16 cellular contexts compared by ENCODE assay signal in the genomic region with DNA sequence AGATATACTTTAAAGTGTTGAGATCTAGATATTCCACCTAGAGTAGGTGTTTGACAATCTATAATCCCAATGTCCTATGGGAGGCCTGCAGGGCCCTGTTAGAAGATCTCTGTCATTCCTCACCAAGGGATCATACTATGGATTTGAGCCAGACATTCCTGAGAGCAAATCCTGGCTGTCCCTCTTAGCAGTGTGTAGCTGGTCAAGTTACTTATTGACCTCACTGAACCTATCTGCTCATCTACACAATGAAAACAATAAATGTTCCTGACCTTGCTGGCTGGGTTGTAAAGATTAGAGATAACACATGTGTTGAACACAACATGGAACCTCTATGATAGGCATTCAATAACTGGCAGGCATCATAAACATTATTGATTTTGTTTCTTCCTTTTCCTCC.
DNase-seq lines count a peak whose midpoint lies in the region; ATAC-seq, FAIRE-seq and TF ChIP-seq lines count a peak whose summit lies in the region.
"Had no signal": no experiment of that assay in that cellular context is flagged by ENCODE, and none has a peak within 500 bp of the region (broad histone marks: within the 10 kb centered on the region; RNA-seq: fewer than 3 reads in every experiment).

No MANE protein-coding gene starts in this region.

- no peak overlapping the region for H3K9ac ChIP-seq in PC-3 (ENCODE audit: low read length)
- H3K9ac ChIP-seq: KMS-11 had no signal

- no peaks in the 10 kb centered on the region for H4K20me1 ChIP-seq in PC-3 (ENCODE audit: low read length)

- H3K4me3 Mint-ChIP-seq in T-cell, result no peak overlapping the region
- H3K4me3 Mint-ChIP-seq: CD4-positive, CD25-positive, alpha-beta regulatory T cell; GM23338 had no signal

- no peak for TF ChIP-seq POLR2A in H54 (IDR thresholded peaks at IDR 0.05; ENCODE audit: low read depth, low read length)

- H3K4me3 ChIP-seq in PC-3 (ENCODE audit: low read length), result no peak overlapping the region
- no peak overlapping the region for H3K4me3 ChIP-seq in kidney epithelial cell (ENCODE audit: low read depth, low read length)
- H3K4me3 ChIP-seq: GM23338 had no signal

- H3K79me2 ChIP-seq in PC-3 (ENCODE audit: low read length), result no peaks in the 10 kb centered on the region

- no peak overlapping the region for H3K27ac Mint-ChIP-seq in T-cell
- H3K27ac Mint-ChIP-seq: CD4-positive, CD25-positive, alpha-beta regulatory T cell; GM23338 had no signal

- H3F3A ChIP-seq in PC-3 (ENCODE audit: low read length, unreplicated experiment), result no peaks in the 10 kb centered on the region

- intact Hi-C loops in PC-3 (cut with micrococcal nuclease), result no loop called here

- no peaks in the 10 kb centered on the region for H3K4me1 Mint-ChIP-seq in T-cell
- H3K4me1 Mint-ChIP-seq: CD4-positive, CD25-positive, alpha-beta regulatory T cell had no signal

- in situ Hi-C loops in G401 (cut with HindIII; ENCODE audit: low sequenced_read_pairs), result no loop called here

- H3K27me3 Mint-ChIP-seq in T-cell, result peaks cover 2 to 12% of the 10 kb centered on the region in 2 donors
- H3K27me3 Mint-ChIP-seq: CD4-positive, CD25-positive, alpha-beta regulatory T cell had no signal

- no TSS peak for BruUV-seq in PC-3 (replicated peaks; lab: Mats Ljungman, UMichigan)

- H3K4me2 ChIP-seq in PC-3 (ENCODE audit: low read length), result no peak overlapping the region
- H3K4me2 ChIP-seq: GM23338, KMS-11 had no signal

- H3K9me3 Mint-ChIP-seq in T-cell, result peaks cover 0 to 7% (median 0%) of the 10 kb centered on the region in 3 donors
- H3K9me3 Mint-ChIP-seq: GM23338 had no signal

- peak; percentile 48 for FAIRE-seq in H54 (lab: Jason Lieb, UNC)

- TF ChIP-seq CTCF in PC-3 (conservative IDR thresholded peaks at IDR 0.05; ENCODE audit: low read depth, low read length), result no peak
- no peak for TF ChIP-seq CTCF in kidney epithelial cell (IDR thresholded peaks at IDR 0.05; ENCODE audit: insufficient read depth, low read length, poor library complexity, severe bottlenecking)

- H3K27me3 ChIP-seq in PC-3 (ENCODE audit: low read length), result no peaks in the 10 kb centered on the region
- no peaks in the 10 kb centered on the region for H3K27me3 ChIP-seq in kidney epithelial cell (ENCODE audit: control insufficient read depth, insufficient read depth, low read length)

- no peak overlapping the region for H2AFZ ChIP-seq in PC-3 (ENCODE audit: low read length)
- H2AFZ ChIP-seq: GM23338 had no signal

- H3K9me3 ChIP-seq in PC-3 (ENCODE audit: low read length), result no peaks in the 10 kb centered on the region

- no peaks in the 10 kb centered on the region for H3K4me1 ChIP-seq in PC-3 (ENCODE audit: insufficient read depth, low read length)

- ATAC-seq in PC-3, result no peak; the same call in 1 of the 2 replicates
- ATAC-seq in T-cell (replicated peaks in 1 of 4), result no peak
- ATAC-seq: GM23338 had no signal

- H3K36me3 ChIP-seq in PC-3 (ENCODE audit: low read depth, low read length), result no peaks in the 10 kb centered on the region
- no peaks in the 10 kb centered on the region for H3K36me3 ChIP-seq in kidney epithelial cell (ENCODE audit: control insufficient read depth, insufficient read depth, low read length)

- POLR2A ChIA-PET in PC-3 (lab: Charles Lee; ENCODE audit: unreplicated experiment) (no interaction called here), T-cell (lab: Charles Lee) (no interaction called here)

- CTCF ChIA-PET in PC-3 (lab: Charles Lee) (no interaction called here), T-cell (lab: Charles Lee) (no interaction called here)

- H3K36me3 Mint-ChIP-seq in T-cell, result no peaks in the 10 kb centered on the region
- H3K36me3 Mint-ChIP-seq: CD4-positive, CD25-positive, alpha-beta regulatory T cell had no signal

- no peak overlapping the region for H3K27ac ChIP-seq in PC-3 (ENCODE audit: low read length)
- H3K27ac ChIP-seq: HL-60, KMS-11 had no signal

- no peaks in the 10 kb centered on the region for H3K9me2 ChIP-seq in PC-3 (replicated peaks; ENCODE audit: low read length)

- DNase-seq in H54 (ENCODE audit: insufficient read length, low spot score) (no peak), PC-3 (peak; percentile 51), kidney epithelial cell (ENCODE audit: low read depth) (peak; percentile 10), renal cortical epithelial cell (ENCODE audit: low read depth) (peak; percentile 74), G401 (ENCODE audit: low spot score) (no peak), T-cell (no peak), GF-D8 (lab: John Stamatoyannopoulos, UW) (no peak)
- no peak for DNase-seq in stimulated activated CD4-positive, alpha-beta T cell treated with anti-CD3 and anti-CD28 coated beads, Interleukin-15, amount 100 ng/mL, for 24 hours
- DNase-seq: Calu3; CD4-positive, CD25-positive, alpha-beta regulatory T cell; DMS79 treated with DMSO at 0.1 percent for 48 hours; NCI-H2029 treated with DMSO at 0.1 percent for 48 hours; NCI-H510A had no signal

Comparison
In these comparisons a context has a peak if more than half of its experiments do, and no peak if none do; other contexts are left out.
1. DNase-seq: peak in PC-3 (single experiment), kidney epithelial cell (single experiment) and renal cortical epithelial cell (single experiment); none in H54 (single experiment), stimulated activated CD4-positive, alpha-beta T cell treated with anti-CD3 and anti-CD28 coated beads, Interleukin-15, amount 100 ng/mL, for 24 hours (single experiment), G401 (single experiment), T-cell (0 of 34) and GF-D8 (single experiment).